9 cellular contexts compared by ENCODE assay signal in the genomic region with DNA sequence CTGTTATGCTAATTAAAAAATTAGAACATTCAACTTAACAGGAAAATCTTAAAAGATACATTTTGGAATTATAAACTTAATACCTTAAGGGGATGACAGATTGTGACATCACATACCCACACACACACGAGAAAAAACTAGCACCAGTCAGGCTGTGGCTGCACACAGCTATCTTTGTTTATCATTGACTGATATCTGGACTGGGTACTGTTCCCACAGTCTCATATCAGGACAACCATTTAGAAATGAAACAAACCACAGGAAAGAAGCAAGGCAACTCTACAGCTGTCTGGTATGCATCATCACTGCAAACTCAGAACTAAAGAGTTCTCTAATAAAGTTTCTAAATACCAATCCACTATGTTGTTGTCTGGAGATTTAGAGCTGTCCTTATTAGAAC.
A peak's percentile ranks its signal among the peaks of the same experiment; 100 is the strongest.
DNase-seq lines count a peak whose midpoint lies in the region; ATAC-seq and TF ChIP-seq lines count a peak whose summit lies in the region.
"Had no signal": no experiment of that assay in that cellular context is flagged by ENCODE, and none has a peak within 500 bp of the region (broad histone marks: within the 10 kb centered on the region; RNA-seq: fewer than 3 reads in every experiment).

No MANE protein-coding gene starts in this region.

- no peak for TF ChIP-seq CTCF in adrenal gland (IDR thresholded peaks at IDR 0.05)

- ATAC-seq in HG02840 (IDR thresholded peaks at IDR 0.05; ENCODE audit: low FRiP score, unreplicated experiment) = peak; percentile 90
- ATAC-seq: A549 had no signal

- no peak overlapping the region for H3K27ac ChIP-seq in adrenal gland
- H3K27ac ChIP-seq: A549 had no signal

- no peak for TF ChIP-seq POLR2A in adrenal gland (IDR thresholded peaks at IDR 0.05)

- H3K36me3 ChIP-seq in adrenal gland (replicated peaks in 1 of 2) = peaks cover 0 to 5% of the 10 kb centered on the region in 2 donors

- no peak overlapping the region for H3K4me3 ChIP-seq in adrenal gland
- H3K4me3 ChIP-seq: A549 had no signal

- H3K27me3 Mint-ChIP-seq in activated CD4-positive, alpha-beta memory T cell treated with anti-CD3 and anti-CD28 coated beads for 36 hours = no peaks in the 10 kb centered on the region

- POLR2A ChIA-PET in activated CD4-positive, alpha-beta memory T cell treated with anti-CD3 and anti-CD28 coated beads for 36 hours (lab: Charles Lee) = interaction anchor here (1.1 to 1.2 kb wide), 2 partner anchors 16 to 66 kb away, joined by 4 read pairs; no protein-coding TSS in a partner anchor

- H3K9me3 Mint-ChIP-seq in activated CD4-positive, alpha-beta memory T cell treated with anti-CD3 and anti-CD28 coated beads for 36 hours = peaks cover 16% of the 10 kb centered on the region

- no peak overlapping the region for H3K4me3 Mint-ChIP-seq in activated CD4-positive, alpha-beta memory T cell treated with anti-CD3 and anti-CD28 coated beads for 36 hours

- WGBS in adrenal gland, 4 donors = 53 to 71% (median 62%) methylated on average over 1 of the region's 1 CpG

- CTCF ChIA-PET in activated CD4-positive, alpha-beta memory T cell treated with anti-CD3 and anti-CD28 coated beads for 36 hours (lab: Charles Lee) = interaction anchor here (0.9 to 1.0 kb wide), 3 partner anchors 12 to 17 kb away, joined by 3 to 4 read pairs (median 3); no protein-coding TSS in a partner anchor

- H3K27me3 ChIP-seq in adrenal gland = no peaks in the 10 kb centered on the region

- peak; percentile 52 for DNase-seq in activated CD4-positive, alpha-beta T cell treated with anti-CD3 and anti-CD28 coated beads for 48 hours
- DNase-seq in activated CD4-positive, alpha-beta T cell treated with anti-CD3 and anti-CD28 coated beads for 1 hour = no peak
- peak; percentile 63 for DNase-seq in activated CD4-positive, alpha-beta memory T cell treated with anti-CD3 and anti-CD28 coated beads for 36 hours
- DNase-seq in stimulated activated CD4-positive, alpha-beta T cell treated with anti-CD3 and anti-CD28 coated beads, Interleukin-4, amount 100 ng/mL, for 1 hour = peak; percentile 2
- DNase-seq in midbrain (lab: John Stamatoyannopoulos, UW) (no peak), adrenal gland (no peak)
- DNase-seq in activated effector memory CD4-positive, alpha-beta T cell treated with anti-CD3 and anti-CD28 coated beads, Interleukin-2, amount 50 U/mL, for 16 hours = no peak

- peaks cover 47% of the 10 kb centered on the region for H3K36me3 Mint-ChIP-seq in activated CD4-positive, alpha-beta memory T cell treated with anti-CD3 and anti-CD28 coated beads for 36 hours

- H3K9me3 ChIP-seq in adrenal gland (replicated peaks in 1 of 3) = peaks cover 0 to 3% (median 0%) of the 10 kb centered on the region in 3 donors

- intact Hi-C loops in activated CD4-positive, alpha-beta memory T cell treated with anti-CD3 and anti-CD28 coated beads for 36 hours (cut with micrococcal nuclease) = loop anchor here (1.0 to 10.0 kb wide), 4 partner anchors 8 to 87 kb away; no protein-coding TSS in a partner anchor
- intact Hi-C loops in adrenal gland (cut with DNase I) = no loop called here

- H3K27ac Mint-ChIP-seq in activated CD4-positive, alpha-beta memory T cell treated with anti-CD3 and anti-CD28 coated beads for 36 hours = no peak overlapping the region

- peaks cover 11% of the 10 kb centered on the region for H3K4me1 Mint-ChIP-seq in activated CD4-positive, alpha-beta memory T cell treated with anti-CD3 and anti-CD28 coated beads for 36 hours (ENCODE audit: low read depth)

- H3K4me1 ChIP-seq in adrenal gland (replicated peaks in 1 of 2) = no peaks in the 10 kb centered on the region
- H3K4me1 ChIP-seq: A549 had no signal

Comparison
In these comparisons a context has a peak if more than half of its experiments do, and no peak if none do; other contexts are left out.
1. DNase-seq: peak in activated CD4-positive, alpha-beta T cell treated with anti-CD3 and anti-CD28 coated beads for 48 hours (single experiment), activated CD4-positive, alpha-beta memory T cell treated with anti-CD3 and anti-CD28 coated beads for 36 hours (single experiment) and stimulated activated CD4-positive, alpha-beta T cell treated with anti-CD3 and anti-CD28 coated beads, Interleukin-4, amount 100 ng/mL, for 1 hour (single experiment); none in activated CD4-positive, alpha-beta T cell treated with anti-CD3 and anti-CD28 coated beads for 1 hour (single experiment), midbrain (single experiment), adrenal gland (0 of 7) and activated effector memory CD4-positive, alpha-beta T cell treated with anti-CD3 and anti-CD28 coated beads, Interleukin-2, amount 50 U/mL, for 16 hours (single experiment).